19 cellular contexts compared by ENCODE assay signal in genomic region chr10:132292972-132293415, GRCh38. TPM values are rescaled to one million over a fixed set of nuclear protein-coding genes. Genes with fewer than 3 reads are reported as not detected.
DNase-seq lines count a peak whose midpoint lies in the region; ATAC-seq and TF ChIP-seq lines count a peak whose summit lies in the region.
"Had no signal": no experiment of that assay in that cellular context is flagged by ENCODE, and none has a peak within 500 bp of the region (broad histone marks: within the 10 kb centered on the region; RNA-seq: fewer than 3 reads in every experiment).

No MANE protein-coding gene starts in this region.

- peaks cover 12 to 15% of the 10 kb centered on the region in 2 donors for H3K4me1 ChIP-seq in neuronal stem cell (ENCODE audit: control insufficient read depth in 2 of 2, insufficient read depth in 1 of 2, low read depth in 1 of 2, low read length in 2 of 2)
- H3K4me1 ChIP-seq: SJSA1 had no signal

- TF ChIP-seq CTCF in C4-2B (conservative IDR thresholded peaks at IDR 0.05), result no peak

- H2AK5ac ChIP-seq in neuronal stem cell (ENCODE audit: low read depth, low read length), result no peak overlapping the region

- peak overlapping the region; percentile 27; the same call in 1 of the 2 replicates for H3K27ac ChIP-seq in C4-2B
- H3K27ac ChIP-seq in neuronal stem cell (replicated peaks; ENCODE audit: low read length), result no peak overlapping the region
- H3K27ac ChIP-seq: SJSA1, spleen had no signal

- H3K27me3 ChIP-seq in neuronal stem cell (ENCODE audit: control insufficient read depth in 3 of 3, insufficient read depth in 3 of 3, low read depth in 1 of 3, low read length in 3 of 3), result no peaks in the 10 kb centered on the region

- H2BK15ac ChIP-seq in neuronal stem cell (ENCODE audit: low read length), result no peak overlapping the region

- no peak overlapping the region for H2BK120ac ChIP-seq in neuronal stem cell (ENCODE audit: low read depth, low read length)

- DNase-seq in NCI-H1092 (lab: John Stamatoyannopoulos, UW), result peak; percentile 36
- peak; percentile 37 for DNase-seq in globus pallidus (ENCODE audit: low spot score)
- DNase-seq in neuronal stem cell (ENCODE audit: low spot score), result no peak
- DNase-seq in iPS-NIHi11 (ENCODE audit: low spot score), result no peak
- no peak for DNase-seq in ureter (ENCODE audit: low spot score)
- DNase-seq: activated CD8-positive, alpha-beta T cell treated with anti-CD3 and anti-CD28 coated beads for 36 hours; activated naive CD4-positive, alpha-beta T cell treated with Interleukin-2 at 50 U/mL for 16 hours; activated T-cell treated with anti-CD3 and anti-CD28 coated beads, Interleukin-2, amount 50 U/mL, for 1 hour; CD8-positive, alpha-beta memory T cell; KBM-7; mammary epithelial cell; NCI-H524 treated with DMSO at 0.1 percent for 48 hours; stimulated activated CD4-positive, alpha-beta T cell treated with anti-CD3 and anti-CD28 coated beads, Interleukin-4, amount 100 ng/mL, for 4 hours had no signal

- no peaks in the 10 kb centered on the region for H3K9me3 ChIP-seq in neuronal stem cell (replicated peaks in 1 of 2; ENCODE audit: control insufficient read depth in 2 of 2, insufficient read depth in 1 of 2, low read depth in 1 of 2, low read length in 2 of 2)
- H3K9me3 ChIP-seq: SJSA1 had no signal

- peak overlapping the region; percentile 75 for H2AFZ ChIP-seq in neuronal stem cell (ENCODE audit: low read length)

- H3K9ac ChIP-seq in neuronal stem cell (ENCODE audit: low read depth, low read length, poor library complexity), result peak overlapping the region; percentile 53

- H3K23ac ChIP-seq in neuronal stem cell (ENCODE audit: low read depth, low read length, poor library complexity), result peak overlapping the region; percentile 46

- no peak overlapping the region for H3K4ac ChIP-seq in neuronal stem cell (ENCODE audit: low read length)

- no peaks in the 10 kb centered on the region for H3K79me1 ChIP-seq in neuronal stem cell (ENCODE audit: low read depth, low read length)

- peak overlapping the region; percentile 87 for H3K18ac ChIP-seq in neuronal stem cell (ENCODE audit: low read length)

- no peak overlapping the region for H2BK12ac ChIP-seq in neuronal stem cell (ENCODE audit: low read length)

- H3K36me3 ChIP-seq in neuronal stem cell (replicated peaks in 1 of 2; ENCODE audit: control insufficient read depth in 2 of 2, insufficient read depth in 2 of 2, low read length in 2 of 2), result no peaks in the 10 kb centered on the region
- H3K36me3 ChIP-seq: SJSA1, spleen had no signal

- H2BK5ac ChIP-seq in neuronal stem cell (ENCODE audit: low read length), result no peak overlapping the region

- peak overlapping the region in 1 of 2 donors; percentile 46 for H3K4me3 ChIP-seq in neuronal stem cell (ENCODE audit: low read length in 2 of 2)
- H3K4me3 ChIP-seq: SJSA1, spleen had no signal

- H4K8ac ChIP-seq in neuronal stem cell (ENCODE audit: low read depth, low read length), result no peak overlapping the region

- ATAC-seq in GM21423 (IDR thresholded peaks at IDR 0.05; ENCODE audit: unreplicated experiment) (no peak), GM21515 (IDR thresholded peaks at IDR 0.05; ENCODE audit: unreplicated experiment) (no peak)
- ATAC-seq: activated CD8-positive, alpha-beta T cell treated with anti-CD3 and anti-CD28 coated beads for 36 hours; naive thymus-derived CD8-positive, alpha-beta T cell had no signal

- H3K14ac ChIP-seq in neuronal stem cell (ENCODE audit: low read length), result no peak overlapping the region

- H3K4me2 ChIP-seq in neuronal stem cell (ENCODE audit: insufficient read depth, low read length, poor library complexity, severe bottlenecking), result no peak overlapping the region

- no peak overlapping the region for H4K91ac ChIP-seq in neuronal stem cell (ENCODE audit: low read depth, low read length, poor library complexity)

- no CpG with 5 or more reads among the region's 20 CpGs for WGBS in neuronal stem cell (ENCODE audit: extremely low coverage in 2 of 2, insufficient read length in 2 of 2, insufficient replicate concordance in 1 of 2), 2 donors

RNA-seq across cellular contexts. Expression of gene STK32C, which starts 14.8 kb away (rescaled TPM):
- polyA plus RNA-seq in neuronal stem cell (2013, experiment 1 of 2), result 20.6 TPM
- 21.2 TPM for polyA plus RNA-seq in neuronal stem cell (2013, experiment 2 of 2)
- total RNA-seq in ureter, result 10.8 TPM

RNA-seq across cellular contexts. Expression of gene LRRC27, which starts 39.0 kb away (rescaled TPM):
- polyA plus RNA-seq in neuronal stem cell (2013, experiment 1 of 2), result 12.6 TPM
- polyA plus RNA-seq in neuronal stem cell (2013, experiment 2 of 2), result 11.2 TPM
- total RNA-seq in ureter, result 15.1 TPM

Comparison
In these comparisons a context has a peak if more than half of its experiments do, and no peak if none do; other contexts are left out.
1. DNase-seq: peak in NCI-H1092 (single experiment) and globus pallidus (single experiment); none in neuronal stem cell (single experiment), iPS-NIHi11 (single experiment) and ureter (single experiment).